ENCODE assay signal across 16 cellular contexts in the genomic region with DNA sequence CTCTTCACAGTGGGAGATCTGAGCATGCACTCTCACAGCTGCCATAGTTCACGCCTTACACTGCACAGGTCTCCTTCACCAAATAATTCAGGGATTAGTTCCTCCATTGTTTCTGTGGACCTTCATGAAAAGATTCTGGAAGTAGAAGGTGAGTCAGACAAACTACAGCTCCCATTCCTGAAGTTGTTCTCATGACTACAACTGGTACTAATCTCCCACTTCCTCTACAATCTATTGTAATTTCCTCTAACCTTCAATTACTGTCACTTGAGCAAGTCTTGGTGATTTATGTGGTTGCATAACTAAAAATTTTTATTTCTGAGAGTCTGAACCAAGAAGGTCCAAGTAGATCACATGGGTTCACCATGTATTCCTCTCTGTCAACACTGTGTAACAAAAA.
DNase-seq lines count a peak whose midpoint lies in the region; FAIRE-seq and TF ChIP-seq lines count a peak whose summit lies in the region.
"Had no signal": no experiment of that assay in that cellular context is flagged by ENCODE, and none has a peak within 500 bp of the region (broad histone marks: within the 10 kb centered on the region; RNA-seq: fewer than 3 reads in every experiment).

No MANE protein-coding gene starts in this region.

- no peak overlapping the region for H3K27ac ChIP-seq in effector memory CD4-positive, alpha-beta T cell (ENCODE audit: insufficient read depth, low read length, poor library complexity, severe bottlenecking)
- H3K27ac ChIP-seq: C4-2B had no signal

- H3K4me3 ChIP-seq in bronchial epithelial cell (ENCODE audit: low read depth, low read length) = no peak overlapping the region
- no peak overlapping the region for H3K4me3 ChIP-seq in effector memory CD4-positive, alpha-beta T cell (ENCODE audit: insufficient read depth, low read depth, low read length, poor library complexity, severe bottlenecking)
- H3K4me3 ChIP-seq: K562 had no signal

- FAIRE-seq in bronchial epithelial cell (lab: Jason Lieb, UNC) (no peak), HTR-8/SVneo (lab: Jason Lieb, UNC) (no peak)
- FAIRE-seq: GM19239, H54, K562 had no signal

- no peak for TF ChIP-seq CTCF in bronchial epithelial cell (IDR thresholded peaks at IDR 0.05; ENCODE audit: insufficient read depth, low read length, severe bottlenecking)

- H3K27me3 ChIP-seq in bronchial epithelial cell (ENCODE audit: control insufficient read depth, insufficient read depth, low read length) = no peaks in the 10 kb centered on the region
- H3K27me3 ChIP-seq in effector memory CD4-positive, alpha-beta T cell (replicated peaks; ENCODE audit: control insufficient read depth, insufficient read depth, low read length, poor library complexity, severe bottlenecking) = no peaks in the 10 kb centered on the region

- no peaks in the 10 kb centered on the region for H3K9me3 ChIP-seq in effector memory CD4-positive, alpha-beta T cell (ENCODE audit: control insufficient read depth, low read length)

- H3K4me1 ChIP-seq in effector memory CD4-positive, alpha-beta T cell (ENCODE audit: control insufficient read depth, insufficient read depth, low read length, poor library complexity, severe bottlenecking) = no peaks in the 10 kb centered on the region

- no peaks in the 10 kb centered on the region for H3K36me3 ChIP-seq in bronchial epithelial cell (ENCODE audit: control insufficient read depth, insufficient read depth, low read length)
- no peaks in the 10 kb centered on the region for H3K36me3 ChIP-seq in effector memory CD4-positive, alpha-beta T cell (ENCODE audit: control insufficient read depth, insufficient read depth, low read length)

- peak; percentile 52 for DNase-seq in A172 (ENCODE audit: low spot score)
- DNase-seq in HT1080 (ENCODE audit: low read depth) = peak; percentile 80
- DNase-seq in NCI-H69 (lab: John Stamatoyannopoulos, UW) = peak; percentile 11
- DNase-seq in bronchial epithelial cell (ENCODE audit: low read depth) = peak; percentile 36
- DNase-seq in NCI-H1694 treated with DMSO at 0.1 percent for 48 hours (lab: John Stamatoyannopoulos, UW) = no peak
- no peak for DNase-seq in effector memory CD4-positive, alpha-beta T cell
- DNase-seq in HTR-8/SVneo (ENCODE audit: insufficient read length, low spot score) = no peak
- DNase-seq in hepatic stellate cell (ENCODE audit: low spot score) = no peak
- DNase-seq: 8988T; CD4-positive, alpha-beta memory T cell; DND-41; GF-D8 had no signal

Comparison
In these comparisons a context has a peak if more than half of its experiments do, and no peak if none do; other contexts are left out.
1. DNase-seq: peak in A172 (single experiment), HT1080 (single experiment), NCI-H69 (single experiment) and bronchial epithelial cell (single experiment); none in NCI-H1694 treated with DMSO at 0.1 percent for 48 hours (single experiment), effector memory CD4-positive, alpha-beta T cell (0 of 3), HTR-8/SVneo (single experiment) and hepatic stellate cell (single experiment).